Comparison of ENCODE assay signal across 8 cellular contexts in genomic region chr19:49866933-49867782, GRCh38.
DNase-seq lines count a peak whose midpoint lies in the region; ATAC-seq and TF ChIP-seq lines count a peak whose summit lies in the region.

Gene PNKP (minus strand): TSS chr19:49867576. CDS start chr19:49867204, 372 bp downstream.

- DNase-seq in NCI-H446 treated with DMSO at 0.1 percent for 48 hours (lab: John Stamatoyannopoulos, UW) (peak; percentile 87), caudate nucleus (lab: John Stamatoyannopoulos, UW) (peak; percentile 63 to 99 (median 91)), islet precursor cell (peak; percentile 96)
- DNase-seq in activated CD4-positive, CD25-positive, alpha-beta regulatory T cell treated with anti-CD3 and anti-CD28 coated beads, Interleukin-2, amount 50 U/mL, for 16 hours (ENCODE audit: low read depth, low spot score) = peak; percentile 75
- DNase-seq in stimulated activated CD4-positive, alpha-beta T cell treated with anti-CD3 and anti-CD28 coated beads, Interleukin-12 subunit alpha, Interleukin-12 subunit beta, amount 100 ng/mL, for 48 hours (ENCODE audit: low read depth in 2 of 3, low spot score in 1 of 3) = peak; percentile 77 to 88 (median 77)

- peak; percentile 32 for ATAC-seq in HG03342 (IDR thresholded peaks at IDR 0.05; ENCODE audit: unreplicated experiment)

- H3K4me3 ChIP-seq in ACC112 (ENCODE audit: low read depth, low read length) = peak within 1 kb of the TSS; percentile 99

- H3K36me3 ChIP-seq in ACC112 (ENCODE audit: insufficient read depth, low read length) = no peaks in the 10 kb centered on the region

- peaks cover 20% of the 10 kb centered on the region for H3K79me2 ChIP-seq in ACC112 (ENCODE audit: control insufficient read depth, insufficient read depth, low read length, unreplicated experiment)

- H3K4me1 ChIP-seq in ACC112 (ENCODE audit: control insufficient read depth, insufficient read depth, low read length, unreplicated experiment) = peaks cover 22% of the 10 kb centered on the region

- peak within 1 kb of the TSS; percentile 81 for H2AFZ ChIP-seq in ACC112 (ENCODE audit: low read length, unreplicated experiment)

- no peaks in the 10 kb centered on the region for H3K27me3 ChIP-seq in ACC112 (ENCODE audit: insufficient read depth, low read length)

- H3K27ac ChIP-seq in ACC112 (ENCODE audit: low read depth, low read length) (peak within 1 kb of the TSS; percentile 96), caudate nucleus (ENCODE audit: low read depth, low read length) (peak within 1 kb of the TSS; percentile 97)

- in situ Hi-C loops in GM18951 (cut with MboI; ENCODE audit: low sequenced_read_pairs, unreplicated experiment) = no loop called here

- peak; percentile 90 for TF ChIP-seq POLR2A in GM18951 (IDR thresholded peaks at IDR 0.05; ENCODE audit: extremely low read depth, insufficient read depth, insufficient read length)

Comparison
In these comparisons a context has a peak if more than half of its experiments do, and no peak if none do; other contexts are left out.
1. Peak in every context shown above with its lines: DNase-seq, ATAC-seq, H3K4me3 ChIP-seq and H3K27ac ChIP-seq.